In the genomic region with DNA sequence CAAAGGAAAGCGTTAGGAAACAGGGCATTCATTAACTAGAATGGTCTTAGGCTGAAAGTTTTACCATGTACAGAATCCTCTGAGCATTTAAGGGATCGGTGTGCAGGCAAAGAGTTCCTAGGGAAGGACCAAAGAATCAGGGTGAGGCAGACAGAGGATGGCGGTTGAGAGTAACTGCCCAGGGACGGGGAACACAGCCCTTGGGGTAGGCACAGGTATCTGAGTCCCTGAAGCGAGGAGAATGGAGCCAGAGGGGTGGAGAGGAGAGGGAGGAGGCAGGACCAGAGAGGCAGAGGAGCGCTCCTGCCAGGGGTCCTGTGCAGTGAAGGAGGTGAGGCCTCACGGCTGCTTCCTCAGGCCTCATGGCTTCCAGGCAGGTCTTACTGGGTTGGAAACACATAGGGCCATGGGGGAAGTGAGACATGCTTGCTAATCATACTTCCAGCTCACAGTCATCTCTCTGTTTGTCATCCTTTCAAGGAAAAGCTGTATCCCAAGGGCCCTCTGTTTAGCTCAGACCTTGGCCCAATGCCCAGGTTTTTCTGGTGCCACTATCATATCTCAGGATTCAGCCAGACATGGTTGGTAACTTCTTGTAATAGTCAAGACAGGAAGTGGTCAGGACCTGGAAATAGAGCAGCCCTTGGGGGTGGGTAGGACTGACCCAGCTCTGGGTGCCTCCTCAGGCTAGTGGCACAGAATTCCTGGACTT, we compare ENCODE assay signal across 8 cellular contexts. TPM values are rescaled to one million over a fixed set of nuclear protein-coding genes. Genes with fewer than 3 reads are reported as not detected.
A peak's percentile ranks its signal among the peaks of the same experiment; 100 is the strongest.
DNase-seq lines count a peak whose midpoint lies in the region; ATAC-seq and TF ChIP-seq lines count a peak whose summit lies in the region.

No MANE protein-coding gene starts in this region.

- H3K27me3 ChIP-seq in GM06990 (replicated peaks; ENCODE audit: control insufficient read depth, insufficient read depth, low read length) (no peaks in the 10 kb centered on the region), body of pancreas (no peaks in the 10 kb centered on the region)

- H3K4me3 ChIP-seq in GM06990 (replicated peaks; ENCODE audit: low read depth, low read length): no peak overlapping the region
- no peak overlapping the region for H3K4me3 ChIP-seq in body of pancreas

- no peak for TF ChIP-seq POLR2A in body of pancreas (IDR thresholded peaks at IDR 0.05)

- intact Hi-C loops in body of pancreas (cut with DNase I) (loop anchor here (5.0 kb wide), 1 partner anchor 77 kb away; no protein-coding TSS in a partner anchor), left colon (cut with DNase I, micrococcal nuclease) (no loop called here)

- H3K4me1 ChIP-seq in body of pancreas: no peaks in the 10 kb centered on the region

- H3K36me3 ChIP-seq in GM06990 (ENCODE audit: control insufficient read depth, insufficient read depth, low read length): no peaks in the 10 kb centered on the region
- H3K36me3 ChIP-seq in body of pancreas (replicated peaks in 1 of 2; ENCODE audit: insufficient read depth in 1 of 2, low read depth in 2 of 2): no peaks in the 10 kb centered on the region

- WGBS in body of pancreas, 2 donors: 78 to 81% methylated on average over 7 of the region's 7 CpGs

- DNase-seq in GM06990 (ENCODE audit: extremely low read depth, insufficient read length) (peak; percentile 42), NCI-H2171 (lab: John Stamatoyannopoulos, UW) (peak; percentile 78), body of pancreas (peak; percentile 45 to 76 (median 53)), left colon (peak in 1 of 2 donors; percentile 50), superior temporal gyrus (ENCODE audit: extremely low spot score) (peak; percentile 57)

- no peak for TF ChIP-seq CTCF in GM06990 (IDR thresholded peaks at IDR 0.05; ENCODE audit: insufficient read depth, low read length, poor library complexity, severe bottlenecking)
- TF ChIP-seq CTCF in body of pancreas (IDR thresholded peaks at IDR 0.05): no peak

- H3K9me3 ChIP-seq in body of pancreas: no peaks in the 10 kb centered on the region

- peak overlapping the region in 2 of 4 donors; percentile 39 to 42 for H3K27ac ChIP-seq in body of pancreas

- ATAC-seq in body of pancreas (peak; percentile 67), left colon (peak; percentile 58), HG03039 (IDR thresholded peaks at IDR 0.05; ENCODE audit: unreplicated experiment) (no peak), GM18867 (IDR thresholded peaks at IDR 0.05; ENCODE audit: unreplicated experiment) (no peak), HG03520 (IDR thresholded peaks at IDR 0.05; ENCODE audit: unreplicated experiment) (no peak)

RNA-seq across cellular contexts. Expression of a gene that starts 13.8 kb away (rescaled TPM):
- total RNA-seq in body of pancreas (1 to 10 TPM; 2.0 to 2.1 TPM), left colon (10 to 100 TPM in 1 of 2 donors, 1 to 10 TPM in 1; 3.2 to 11.9 TPM)

RNA-seq across cellular contexts. Expression of a gene that starts 30.7 kb away (rescaled TPM):
- not detected for total RNA-seq in body of pancreas
- total RNA-seq in left colon: not detected

RNA-seq across cellular contexts. Expression of a gene that starts 50.7 kb away (rescaled TPM):
- total RNA-seq in body of pancreas (10 to 100 TPM; 11.5 to 27.2 TPM), left colon (10 to 100 TPM; 45.6 to 54.1 TPM)

Comparison
In these comparisons a context has a peak if more than half of its experiments do, and no peak if none do; other contexts are left out.
1. ATAC-seq: peak in body of pancreas (single experiment) and left colon (single experiment); none in HG03039 (single experiment), GM18867 (single experiment) and HG03520 (single experiment).